30 cellular contexts compared by ENCODE assay signal in the genomic region with DNA sequence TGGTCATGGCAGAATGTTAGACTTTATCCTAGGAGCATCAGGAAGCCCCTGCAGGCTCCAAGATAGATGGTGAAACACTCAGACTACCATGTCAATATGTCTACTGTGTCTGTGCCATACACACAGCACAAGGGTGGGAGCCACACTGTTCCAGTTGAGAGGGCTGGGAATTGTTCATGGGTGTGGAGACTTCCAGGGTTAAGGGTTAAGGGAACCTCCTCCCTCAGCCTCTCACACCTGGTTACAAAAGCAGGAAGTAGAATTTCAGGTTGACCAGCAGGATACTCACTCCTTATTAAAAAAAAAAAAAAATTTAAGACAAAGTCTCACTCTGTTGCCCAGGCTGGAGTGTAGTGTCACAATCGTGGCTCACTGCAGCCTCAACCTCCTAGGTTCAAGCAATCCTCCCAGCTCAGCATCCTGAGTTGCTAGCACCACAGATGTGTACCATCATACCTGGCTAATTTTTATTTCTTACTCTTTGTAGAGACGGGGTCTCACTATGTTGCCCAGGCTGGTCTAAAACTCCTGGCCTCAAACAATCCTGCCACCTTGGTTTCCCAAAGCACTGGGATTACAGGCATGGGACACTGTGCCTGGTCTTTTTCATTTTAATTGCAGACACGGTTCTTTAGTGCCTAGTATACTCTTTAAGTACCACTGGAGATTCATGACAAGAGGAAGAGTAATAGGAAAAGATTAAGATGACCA. TPM values are rescaled to one million over a fixed set of nuclear protein-coding genes. Genes with fewer than 3 reads are reported as not detected.
DNase-seq lines count a peak whose midpoint lies in the region; ATAC-seq, FAIRE-seq and TF ChIP-seq lines count a peak whose summit lies in the region.
"Had no signal": no experiment of that assay in that cellular context is flagged by ENCODE, and none has a peak within 500 bp of the region (broad histone marks: within the 10 kb centered on the region; RNA-seq: fewer than 3 reads in every experiment).

No MANE protein-coding gene starts in this region.

- H3K36me3 ChIP-seq in keratinocyte (ENCODE audit: control insufficient read depth in 2 of 2, extremely low read depth in 1 of 2, insufficient read depth in 2 of 2, low read length in 2 of 2) (no peaks in the 10 kb centered on the region), neuronal stem cell (replicated peaks in 1 of 2; ENCODE audit: control insufficient read depth in 2 of 2, insufficient read depth in 2 of 2, low read length in 2 of 2) (no peaks in the 10 kb centered on the region)
- H3K36me3 ChIP-seq: esophagus squamous epithelium, neutrophil, Peyer's patch, suprapubic skin had no signal

- no peaks in the 10 kb centered on the region for H3K27me3 ChIP-seq in keratinocyte (ENCODE audit: control insufficient read depth, extremely low read depth, insufficient read depth, low read length)
- peaks cover 0 to 4% (median 0%) of the 10 kb centered on the region in 3 experiments for H3K27me3 ChIP-seq in neuronal stem cell (ENCODE audit: control insufficient read depth in 3 of 3, insufficient read depth in 3 of 3, low read depth in 1 of 3, low read length in 3 of 3)
- H3K27me3 ChIP-seq: esophagus squamous epithelium, foreskin keratinocyte, neutrophil, Peyer's patch, suprapubic skin had no signal

- CTCF ChIA-PET in A549 (lab: Yijun Ruan, JAX) = no interaction called here

- no peak overlapping the region for H3K4ac ChIP-seq in neuronal stem cell (ENCODE audit: low read length)

- no peak overlapping the region for H4K91ac ChIP-seq in neuronal stem cell (ENCODE audit: low read depth, low read length, poor library complexity)

- intact Hi-C loops in sciatic nerve (cut with DNase I) = no loop called here

- no peak overlapping the region for H2AFZ ChIP-seq in keratinocyte (ENCODE audit: control insufficient read depth, low read length)
- peak overlapping the region; percentile 14 for H2AFZ ChIP-seq in neuronal stem cell (ENCODE audit: low read length)

- H3K79me1 ChIP-seq in neuronal stem cell (ENCODE audit: low read depth, low read length) = no peaks in the 10 kb centered on the region

- no peak overlapping the region for H3K23ac ChIP-seq in neuronal stem cell (ENCODE audit: low read depth, low read length, poor library complexity)

- dilution Hi-C loops in keratinocyte (cut with MboI; ENCODE audit: extremely low pct_ligation_motif_present, low sequenced_read_pairs) = no loop called here

- H4K20me1 ChIP-seq in keratinocyte (ENCODE audit: control insufficient read depth, extremely low read depth, insufficient read depth, low read length) = no peaks in the 10 kb centered on the region

- WGBS in A549 (ENCODE audit: missing lambda C conversion rate) = 59% methylated on average over 3 of the region's 3 CpGs
- WGBS in neuronal stem cell (ENCODE audit: extremely low coverage in 2 of 2, insufficient read length in 2 of 2, insufficient replicate concordance in 1 of 2), 2 donors = no CpG with 5 or more reads among the region's 3 CpGs

- H2BK120ac ChIP-seq in neuronal stem cell (ENCODE audit: low read depth, low read length) = no peak overlapping the region

- peak overlapping the region; percentile 12 for H2BK15ac ChIP-seq in neuronal stem cell (ENCODE audit: low read length)

- H2AK5ac ChIP-seq in neuronal stem cell (ENCODE audit: low read depth, low read length) = no peak overlapping the region

- TF ChIP-seq RAD21 in A549 (conservative IDR thresholded peaks at IDR 0.05 in 1 of 2, IDR thresholded peaks at IDR 0.05 in 1 of 2) = no peak

- no peak for TF ChIP-seq EP300 in A549 (IDR thresholded peaks at IDR 0.05)

- peak overlapping the region; percentile 46 for H3K18ac ChIP-seq in neuronal stem cell (ENCODE audit: low read length)

- TF ChIP-seq CTCF in A549 (IDR thresholded peaks at IDR 0.05) (no peak), keratinocyte (optimal IDR thresholded peaks at IDR 0.05 in 1 of 3, IDR thresholded peaks at IDR 0.05 in 1 of 3, conservative IDR thresholded peaks at IDR 0.05 in 1 of 3; ENCODE audit: extremely low read depth in 1 of 3, insufficient read depth in 2 of 3, low read length in 3 of 3) (no peak)

- DNase-seq in A549 (ENCODE audit: low read depth in 1 of 2, low spot score in 1 of 2) (no peak), LoVo (ENCODE audit: low spot score) (peak; percentile 34), keratinocyte (ENCODE audit: low read depth, low spot score) (no peak), neuronal stem cell (ENCODE audit: low spot score) (no peak), substantia nigra (lab: John Stamatoyannopoulos, UW) (no peak), sciatic nerve (ENCODE audit: low spot score) (no peak)
- no peak for DNase-seq in stimulated activated naive CD4-positive, alpha-beta T cell (lab: John Stamatoyannopoulos, UW)
- DNase-seq: activated CD4-positive, alpha-beta memory T cell treated with anti-CD3 and anti-CD28 coated beads, Interleukin-2, amount 10 ng/mL, durations not matched to agents 7 days and 5 days; activated CD8-positive, alpha-beta memory T cell treated with anti-CD3 and anti-CD28 coated beads, Interleukin-2, amount 50 U/mL, for 4 hours; activated naive CD4-positive, alpha-beta T cell; activated naive CD8-positive, alpha-beta T cell treated with anti-CD3 and anti-CD28 coated beads, Interleukin-2, amount 50 U/mL, for 24 hours; dermis blood vessel endothelial cell; esophagus squamous epithelium; GOT3; Kasumi-1; MV-4-11; NCI-H1436 treated with DMSO at 0.1 percent for 48 hours; NCI-H226; NCI-H69; Peyer's patch; SHP77 treated with DMSO at 0.1 percent for 48 hours; stimulated activated CD4-positive, alpha-beta T cell treated with anti-CD3 and anti-CD28 coated beads, Interleukin-15, amount 100 ng/mL, for 24 hours had no signal

- no peak for TF ChIP-seq POLR2A in A549 (IDR thresholded peaks at IDR 0.05; ENCODE audit: low read length)

- H3K27ac ChIP-seq in A549 (peak overlapping the region; percentile 34 to 42; a peak in 4 of 6 replicates), keratinocyte (ENCODE audit: control insufficient read depth, insufficient read depth, low read length) (no peak overlapping the region), neuronal stem cell (replicated peaks; ENCODE audit: low read length) (peak overlapping the region; percentile 41), substantia nigra (ENCODE audit: low read depth, low read length, poor library complexity, severe bottlenecking) (no peak overlapping the region)
- H3K27ac ChIP-seq: esophagus squamous epithelium, foreskin keratinocyte, HL-60, neutrophil, suprapubic skin had no signal

- H3K4me2 ChIP-seq in A549 = peak overlapping the region; percentile 31
- peak overlapping the region; percentile 45 for H3K4me2 ChIP-seq in keratinocyte (ENCODE audit: control insufficient read depth, extremely low read depth, insufficient read depth, low read depth, low read length)
- H3K4me2 ChIP-seq in neuronal stem cell (ENCODE audit: insufficient read depth, low read length, poor library complexity, severe bottlenecking) = no peak overlapping the region

- no peak overlapping the region for H3K9ac ChIP-seq in keratinocyte (ENCODE audit: control insufficient read depth, extremely low read depth, insufficient read depth, low read length)
- no peak overlapping the region for H3K9ac ChIP-seq in neuronal stem cell (ENCODE audit: low read depth, low read length, poor library complexity)

- no peaks in the 10 kb centered on the region for H3K9me1 ChIP-seq in keratinocyte (ENCODE audit: control insufficient read depth, extremely low read depth, insufficient read depth, low read length)

- FAIRE-seq in A549 (lab: Jason Lieb, UNC) (no peak), keratinocyte (lab: Jason Lieb, UNC) (no peak)
- FAIRE-seq: A204.1 had no signal

- H4K8ac ChIP-seq in neuronal stem cell (ENCODE audit: low read depth, low read length) = no peak overlapping the region

- H3K14ac ChIP-seq in neuronal stem cell (ENCODE audit: low read length) = no peak overlapping the region

- POLR2A ChIA-PET in A549 (lab: Yijun Ruan, JAX) = no interaction called here

- H3K4me3 ChIP-seq in A549 (no peak overlapping the region), keratinocyte (ENCODE audit: control insufficient read depth in 2 of 3, extremely low read depth in 1 of 3, insufficient read depth in 2 of 3, low read depth in 1 of 3, low read length in 3 of 3) (peak overlapping the region in 1 of 3 experiments; percentile 14), neuronal stem cell (ENCODE audit: low read length in 2 of 2) (no peak overlapping the region)
- H3K4me3 ChIP-seq: esophagus squamous epithelium, Peyer's patch, suprapubic skin had no signal

- no peaks in the 10 kb centered on the region for H3K79me2 ChIP-seq in keratinocyte (ENCODE audit: control insufficient read depth, insufficient read depth, low read length)

- ATAC-seq in A549 (no peak), HG02884 (IDR thresholded peaks at IDR 0.05; ENCODE audit: unreplicated experiment) (no peak), sciatic nerve (no peak)
- ATAC-seq: activated naive CD8-positive, alpha-beta T cell treated with anti-CD3 and anti-CD28 coated beads, Interleukin-2, amount 50 U/mL, for 24 hours; stimulated activated memory B cell treated with anti-CD40 and anti-IgM and Interleukin-4, amounts not matched to agents 10 μg/mL and 1 μg/mL and 100 μg/mL, for 72 hours had no signal

- peaks cover 22% of the 10 kb centered on the region for H3K4me1 ChIP-seq in A549
- H3K4me1 ChIP-seq in keratinocyte (ENCODE audit: control insufficient read depth, extremely low read depth, insufficient read depth, low read length) = peaks cover 16% of the 10 kb centered on the region
- H3K4me1 ChIP-seq in neuronal stem cell (ENCODE audit: control insufficient read depth in 2 of 2, insufficient read depth in 1 of 2, low read depth in 1 of 2, low read length in 2 of 2) = peaks cover 11 to 13% of the 10 kb centered on the region in 2 donors
- H3K4me1 ChIP-seq: esophagus squamous epithelium, suprapubic skin had no signal

- H2BK12ac ChIP-seq in neuronal stem cell (ENCODE audit: low read length) = no peak overlapping the region

- H3K9me3 ChIP-seq in A549 (no peaks in the 10 kb centered on the region), keratinocyte (ENCODE audit: control insufficient read depth, low read depth, low read length) (no peaks in the 10 kb centered on the region), neuronal stem cell (replicated peaks in 1 of 2; ENCODE audit: control insufficient read depth in 2 of 2, insufficient read depth in 1 of 2, low read depth in 1 of 2, low read length in 2 of 2) (no peaks in the 10 kb centered on the region)
- H3K9me3 ChIP-seq: esophagus squamous epithelium, neutrophil, Peyer's patch, suprapubic skin had no signal

- no peak overlapping the region for H2BK5ac ChIP-seq in neuronal stem cell (ENCODE audit: low read length)

RNA-seq across cellular contexts. Expression of gene SULT1C2, which starts 26.0 kb away (rescaled TPM):
- 0.26 and 0.36 TPM in 2 replicates for polyA plus RNA-seq in A549 (2011; rRNA removed)
- polyA plus RNA-seq in A549 (2012; cell fraction: cytosol; rRNA removed) = 0.04 TPM in 2 replicates
- 0.05 and 0.13 TPM in 2 replicates for polyA plus RNA-seq in A549 (2012; cell fraction: nucleus; rRNA removed)
- polyA plus RNA-seq in A549 (2017; fragmentation: RNase III; extraction: RNeasy Plus Mini Kit Qiagen cat#74134 plus additional on column Dnase treatment) = 0.20 to 0.61 TPM (median 0.56 TPM) in 3 replicates
- polyA minus RNA-seq in A549 (2011; rRNA and poly(A)+ RNA removed) = 0.24 and 1.2 TPM in 2 replicates
- 0.06 TPM in 1 of 3 replicates, not detected in the others for polyA plus RNA-seq in keratinocyte
- polyA plus RNA-seq in keratinocyte (2011; ENCODE audit: low read depth) = not detected
- not detected in 2 replicates for polyA plus RNA-seq in keratinocyte (2011; cell fraction: cytosol; rRNA removed)
- polyA plus RNA-seq in keratinocyte (2011; cell fraction: nucleus; rRNA removed) = 0.05 TPM in 1 of 2 replicates, not detected in the other
- polyA plus RNA-seq in keratinocyte (2012; ENCODE audit: low replicate concordance) = 0.08 TPM in 1 of 2 replicates, not detected in the other
- not detected in 3 replicates for polyA minus RNA-seq in keratinocyte
- polyA minus RNA-seq in keratinocyte (2011; cell fraction: cytosol; rRNA and poly(A)+ RNA removed) = not detected
- not detected in 2 replicates for polyA minus RNA-seq in keratinocyte (2011; cell fraction: nucleus; rRNA and poly(A)+ RNA removed)
- polyA plus RNA-seq in neuronal stem cell (2013, experiment 1 of 2) = 1.1 TPM
- polyA plus RNA-seq in neuronal stem cell (2013, experiment 2 of 2) = 1.2 TPM
- total RNA-seq in sciatic nerve = 3.3 TPM
- total RNA-seq: activated CD4-positive, alpha-beta memory T cell treated with anti-CD3 and anti-CD28 coated beads, Interleukin-2, amount 10 ng/mL, durations not matched to agents 7 days and 5 days; dermis blood vessel endothelial cell; foreskin keratinocyte; suprapubic skin; T-helper 2 cell treated with Interferon-gamma antibody and Interleukin-4, amounts not matched to agents 100 ng/mL and 5 ng/mL, for 36 hours had no signal
- polyA plus RNA-seq: foreskin keratinocyte had no signal

Comparison
In these comparisons a context has a peak if more than half of its experiments do, and no peak if none do; other contexts are left out.
1. H3K27ac ChIP-seq: peak in A549 (2 of 2) and neuronal stem cell (single experiment); none in keratinocyte (single experiment) and substantia nigra (single experiment).